11 cellular contexts compared by ENCODE assay signal in the genomic region with DNA sequence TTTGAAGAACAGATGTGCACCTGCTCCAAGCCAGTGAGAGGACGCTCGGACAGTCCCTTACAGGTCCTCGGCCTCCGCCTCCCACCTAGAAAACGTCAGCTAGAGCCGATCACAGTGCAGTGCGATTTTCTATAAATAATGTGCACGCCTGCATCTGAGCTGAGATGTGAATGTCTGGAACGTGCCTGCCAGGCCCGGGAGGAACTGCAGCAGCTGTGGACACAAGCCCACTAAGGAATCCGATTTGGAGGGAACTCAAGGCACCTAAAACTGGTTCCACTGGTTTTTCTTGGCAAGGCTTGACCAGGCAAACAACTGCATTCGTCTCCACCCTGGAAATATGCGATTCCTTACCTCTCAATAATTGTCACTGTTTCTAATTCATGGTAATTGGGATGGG.
A peak's percentile ranks its signal among the peaks of the same experiment; 100 is the strongest.
DNase-seq lines count a peak whose midpoint lies in the region; ATAC-seq and TF ChIP-seq lines count a peak whose summit lies in the region.
"Had no signal": no experiment of that assay in that cellular context is flagged by ENCODE, and none has a peak within 500 bp of the region (broad histone marks: within the 10 kb centered on the region; RNA-seq: fewer than 3 reads in every experiment).

No MANE protein-coding gene starts in this region.

- CTCF ChIA-PET in GM10248 (lab: Yijun Ruan, JAX), result no interaction called here

- peak; percentile 84 for ATAC-seq in Right ventricle myocardium superior (ENCODE audit: poor library complexity)
- no peak for ATAC-seq in GM21576 (IDR thresholded peaks at IDR 0.05; ENCODE audit: unreplicated experiment)
- no peak for ATAC-seq in GM21619 (IDR thresholded peaks at IDR 0.05; ENCODE audit: unreplicated experiment)
- ATAC-seq: Panc1 had no signal

- TF ChIP-seq CTCF in progenitor cell of endocrine pancreas (IDR thresholded peaks at IDR 0.05; ENCODE audit: unreplicated experiment) (no peak), GM10248 (IDR thresholded peaks at IDR 0.05; ENCODE audit: control extremely low read depth, extremely low read depth, low read depth, missing control alignments) (no peak)

- intact Hi-C loops in Right ventricle myocardium superior (cut with DNase I), result no loop called here

- no peaks in the 10 kb centered on the region for H3K27me3 Mint-ChIP-seq in progenitor cell of endocrine pancreas

- peak; percentile 97 for DNase-seq in DMS53 treated with DMSO at 0.1 percent for 48 hours (lab: John Stamatoyannopoulos, UW; ENCODE audit: unreplicated experiment)
- DNase-seq in NCI-H510A (lab: John Stamatoyannopoulos, UW), result peak; percentile 75
- DNase-seq in Right ventricle myocardium superior, result no peak
- DNase-seq in progenitor cell of endocrine pancreas (ENCODE audit: low spot score, unreplicated experiment), result no peak
- no peak for DNase-seq in H4 (ENCODE audit: low spot score)
- DNase-seq in GM10248 (ENCODE audit: extremely low spot score), result no peak
- DNase-seq: HCEC 1CT had no signal

- peak overlapping the region; percentile 96 for H3K27ac Mint-ChIP-seq in progenitor cell of endocrine pancreas

- no peaks in the 10 kb centered on the region for H3K9me3 Mint-ChIP-seq in progenitor cell of endocrine pancreas (ENCODE audit: low read depth)
- H3K9me3 Mint-ChIP-seq: brain had no signal

- H3K4me3 Mint-ChIP-seq in progenitor cell of endocrine pancreas (ENCODE audit: low read depth), result no peak overlapping the region

- H3K36me3 Mint-ChIP-seq in progenitor cell of endocrine pancreas (ENCODE audit: insufficient read depth), result no peaks in the 10 kb centered on the region
- H3K36me3 Mint-ChIP-seq: brain had no signal

- H3K4me1 Mint-ChIP-seq in progenitor cell of endocrine pancreas (ENCODE audit: low read depth), result peaks cover 66% of the 10 kb centered on the region

- POLR2A ChIA-PET in GM10248 (lab: Yijun Ruan, JAX), result no interaction called here

Comparison
In these comparisons a context has a peak if more than half of its experiments do, and no peak if none do; other contexts are left out.
1. DNase-seq: peak in DMS53 treated with DMSO at 0.1 percent for 48 hours (single experiment) and NCI-H510A (single experiment); none in Right ventricle myocardium superior (single experiment), progenitor cell of endocrine pancreas (single experiment), H4 (single experiment) and GM10248 (single experiment).